3 cellular contexts compared by ENCODE assay signal in genomic region chr18:75287700-75288099, GRCh38.
"Had no signal": no experiment of that assay in that cellular context is flagged by ENCODE, and none has a peak within 500 bp of the region (broad histone marks: within the 10 kb centered on the region; RNA-seq: fewer than 3 reads in every experiment).

No MANE protein-coding gene starts in this region.

- H3K4me3 ChIP-seq: GM12878 had no signal

- DNase-seq: GDM1, GF-D8 had no signal

- ATAC-seq: GM12878 had no signal
